Comparison of ENCODE assay signal across 9 cellular contexts in genomic region chr15:43104426-43104825, GRCh38. TPM values are rescaled to one million over a fixed set of nuclear protein-coding genes. Genes with fewer than 3 reads are reported as not detected.
DNase-seq lines count a peak whose midpoint lies in the region; ATAC-seq and TF ChIP-seq lines count a peak whose summit lies in the region.
"Had no signal": no experiment of that assay in that cellular context is flagged by ENCODE, and none has a peak within 500 bp of the region (broad histone marks: within the 10 kb centered on the region; RNA-seq: fewer than 3 reads in every experiment).

No MANE protein-coding gene starts in this region.

- intact Hi-C loops in activated CD8-positive, alpha-beta T cell treated with anti-CD3 and anti-CD28 coated beads for 36 hours (cut with micrococcal nuclease): no loop called here

- H3K36me3 ChIP-seq in thoracic aorta: peaks cover 10% of the 10 kb centered on the region

- no peak for ATAC-seq in activated CD8-positive, alpha-beta T cell treated with anti-CD3 and anti-CD28 coated beads for 36 hours
- ATAC-seq in thoracic aorta (ENCODE audit: insufficient number of reproducible peaks, low FRiP score, low read depth) (no peak), HG03139 (IDR thresholded peaks at IDR 0.05; ENCODE audit: unreplicated experiment) (no peak)

- no peak overlapping the region for H3K27ac ChIP-seq in thoracic aorta

- H3K27ac Mint-ChIP-seq in activated naive CD4-positive, alpha-beta T cell treated with anti-CD3 and anti-CD28 coated beads, Interleukin-2, amount 10 ng/mL, durations not matched to agents 7 days and 5 days: no peak overlapping the region
- H3K27ac Mint-ChIP-seq in activated CD8-positive, alpha-beta T cell treated with anti-CD3 and anti-CD28 coated beads for 36 hours: no peak overlapping the region

- H3K4me1 Mint-ChIP-seq in activated naive CD4-positive, alpha-beta T cell treated with anti-CD3 and anti-CD28 coated beads, Interleukin-2, amount 10 ng/mL, durations not matched to agents 7 days and 5 days: peaks cover 55% of the 10 kb centered on the region
- H3K4me1 Mint-ChIP-seq in activated CD8-positive, alpha-beta T cell treated with anti-CD3 and anti-CD28 coated beads for 36 hours (ENCODE audit: low read depth): peaks cover 52% of the 10 kb centered on the region

- H3K27me3 ChIP-seq in thoracic aorta (replicated peaks; ENCODE audit: insufficient read depth): no peaks in the 10 kb centered on the region

- CTCF ChIA-PET in activated naive CD4-positive, alpha-beta T cell treated with anti-CD3 and anti-CD28 coated beads, Interleukin-2, amount 10 ng/mL, durations not matched to agents 7 days and 5 days (lab: Charles Lee): interaction anchor here (0.6 to 1.4 kb wide), 3 partner anchors 81 to 285 kb away, joined by 3 read pairs; partner anchors contain the start of gene CCNDBP1
- CTCF ChIA-PET in activated CD8-positive, alpha-beta T cell treated with anti-CD3 and anti-CD28 coated beads for 36 hours (lab: Charles Lee): interaction anchor here (1.0 to 1.2 kb wide), 4 partner anchors 12 to 181 kb away, joined by 3 to 5 read pairs (median 4); partner anchors contain the start of gene CCNDBP1

- no peaks in the 10 kb centered on the region for H3K9me3 ChIP-seq in thoracic aorta

- peaks cover 21 to 25% of the 10 kb centered on the region in 2 donors for H3K4me1 ChIP-seq in thoracic aorta (ENCODE audit: control insufficient read depth in 1 of 2, low read depth in 2 of 2)

- peak overlapping the region; percentile 40 for H3K4me3 Mint-ChIP-seq in activated naive CD4-positive, alpha-beta T cell treated with anti-CD3 and anti-CD28 coated beads, Interleukin-2, amount 10 ng/mL, durations not matched to agents 7 days and 5 days
- H3K4me3 Mint-ChIP-seq in activated CD8-positive, alpha-beta T cell treated with anti-CD3 and anti-CD28 coated beads for 36 hours: peak overlapping the region; percentile 53

- H3K36me3 Mint-ChIP-seq in activated naive CD4-positive, alpha-beta T cell treated with anti-CD3 and anti-CD28 coated beads, Interleukin-2, amount 10 ng/mL, durations not matched to agents 7 days and 5 days: peaks cover 48% of the 10 kb centered on the region
- H3K36me3 Mint-ChIP-seq in activated CD8-positive, alpha-beta T cell treated with anti-CD3 and anti-CD28 coated beads for 36 hours (ENCODE audit: low read depth): peaks cover 40% of the 10 kb centered on the region

- POLR2A ChIA-PET in activated CD8-positive, alpha-beta T cell treated with anti-CD3 and anti-CD28 coated beads for 36 hours (lab: Charles Lee): no interaction called here

- no peak for DNase-seq in activated naive CD4-positive, alpha-beta T cell treated with anti-CD3 and anti-CD28 coated beads, Interleukin-2, amount 10 ng/mL, durations not matched to agents 7 days and 5 days
- no peak for DNase-seq in activated naive CD4-positive, alpha-beta T cell treated with Interleukin-2 at 50 U/mL for 16 hours
- DNase-seq in activated CD8-positive, alpha-beta T cell treated with anti-CD3 and anti-CD28 coated beads for 36 hours: no peak
- DNase-seq in iPS-NIHi7 (ENCODE audit: extremely low spot score) (peak; percentile 11), thoracic aorta (ENCODE audit: low spot score) (no peak), SW 1271 (lab: John Stamatoyannopoulos, UW) (no peak)
- DNase-seq in stimulated activated CD4-positive, alpha-beta T cell treated with anti-CD3 and anti-CD28 coated beads, Interleukin-12 subunit alpha, Interleukin-12 subunit beta, amount 100 ng/mL, for 4 hours: no peak
- DNase-seq: COR-L47 had no signal

- H3K9me3 Mint-ChIP-seq in activated naive CD4-positive, alpha-beta T cell treated with anti-CD3 and anti-CD28 coated beads, Interleukin-2, amount 10 ng/mL, durations not matched to agents 7 days and 5 days: no peaks in the 10 kb centered on the region
- H3K9me3 Mint-ChIP-seq in activated CD8-positive, alpha-beta T cell treated with anti-CD3 and anti-CD28 coated beads for 36 hours: no peaks in the 10 kb centered on the region

- H3K4me3 ChIP-seq in thoracic aorta: peak overlapping the region; percentile 97

- TF ChIP-seq CTCF in activated CD8-positive, alpha-beta T cell treated with anti-CD3 and anti-CD28 coated beads for 36 hours (IDR thresholded peaks at IDR 0.05): no peak
- no peak for TF ChIP-seq CTCF in thoracic aorta (IDR thresholded peaks at IDR 0.05)

- H3K27me3 Mint-ChIP-seq in activated naive CD4-positive, alpha-beta T cell treated with anti-CD3 and anti-CD28 coated beads, Interleukin-2, amount 10 ng/mL, durations not matched to agents 7 days and 5 days: no peaks in the 10 kb centered on the region
- no peaks in the 10 kb centered on the region for H3K27me3 Mint-ChIP-seq in activated CD8-positive, alpha-beta T cell treated with anti-CD3 and anti-CD28 coated beads for 36 hours

RNA-seq across cellular contexts. Expression of gene UBR1, which starts 1.4 kb away (rescaled TPM):
- total RNA-seq in activated CD8-positive, alpha-beta T cell treated with anti-CD3 and anti-CD28 coated beads for 36 hours: 10 to 100 TPM; 27.3 to 29.2 TPM
- total RNA-seq in thoracic aorta: 10 to 100 TPM; 30.6 to 70.4 TPM

RNA-seq across cellular contexts. Expression of gene TMEM62, which starts 29.0 kb away (rescaled TPM):
- total RNA-seq in activated CD8-positive, alpha-beta T cell treated with anti-CD3 and anti-CD28 coated beads for 36 hours: 10 to 100 TPM; 10.5 to 11.6 TPM
- total RNA-seq in thoracic aorta: 10 to 100 TPM; 22.5 to 51.1 TPM
